8 cellular contexts compared by ENCODE assay signal in genomic region chr2:69789762-69790600, GRCh38. TPM values are rescaled to one million over a fixed set of nuclear protein-coding genes. Genes with fewer than 3 reads are reported as not detected.
DNase-seq lines count a peak whose midpoint lies in the region; TF ChIP-seq lines count a peak whose summit lies in the region.

No MANE protein-coding gene starts in this region.

- POLR2A ChIA-PET in HEK293 (lab: Yijun Ruan, JAX), result interaction anchor here (1.3 to 2.3 kb wide), 2 partner anchors 9 to 48 kb away, joined by 3 to 9 read pairs; partner anchors contain the start of gene ANXA4

- TF ChIP-seq CTCF in HEK293 (tag by site-specific recombination; IDR thresholded peaks at IDR 0.05) (no peak), WI38 (IDR thresholded peaks at IDR 0.05; ENCODE audit: low read depth, low read length) (no peak), testis (IDR thresholded peaks at IDR 0.05) (no peak)

- H3K9me3 ChIP-seq in HEK293 (ENCODE audit: control insufficient read depth, insufficient read depth, low read depth, low read length) (no peaks in the 10 kb centered on the region), testis (no peaks in the 10 kb centered on the region)

- TF ChIP-seq POLR2A in testis (IDR thresholded peaks at IDR 0.05), result no peak

- 33 to 45% methylated on average over 7 of the region's 7 CpGs for WGBS in testis, 2 donors

- DNase-seq in ELR (ENCODE audit: low read depth), result peak; percentile 43
- no peak for DNase-seq in testis
- no peak for DNase-seq in NCI-H1048 (lab: John Stamatoyannopoulos, UW)
- no peak for DNase-seq in NCI-H526 treated with DMSO at 0.1 percent for 48 hours (lab: John Stamatoyannopoulos, UW)
- no peak for DNase-seq in occipital lobe (lab: John Stamatoyannopoulos, UW)

- no peaks in the 10 kb centered on the region for H3K27me3 ChIP-seq in layer of hippocampus (ENCODE audit: control insufficient read depth, insufficient read depth, low read length)
- no peaks in the 10 kb centered on the region for H3K27me3 ChIP-seq in testis

- intact Hi-C loops in testis (cut with DNase I; ENCODE audit: low total_unique reads), result no loop called here

- H3K27ac ChIP-seq in HEK293 (ENCODE audit: extremely low read depth, low read depth, low read length), result no peak overlapping the region
- peak overlapping the region; percentile 17 for H3K27ac ChIP-seq in layer of hippocampus (ENCODE audit: low read depth, low read length)
- H3K27ac ChIP-seq in testis, result peak overlapping the region; percentile 81 to 85

- CTCF ChIA-PET in HEK293 (lab: Yijun Ruan, JAX), result interaction anchor here (0.7 to 3.0 kb wide), 4 partner anchors 23 to 125 kb away, joined by 3 to 20 read pairs (median 10); no protein-coding TSS in a partner anchor

- H3K4me1 ChIP-seq in HEK293 (ENCODE audit: control insufficient read depth, insufficient read depth, low read length) (0 out of 2 replicates have a peak, but pooled peaks cover 4% of the 10 kb centered on the region), testis (peaks cover 25% of the 10 kb centered on the region)

- H3K4me3 ChIP-seq in HEK293 (ENCODE audit: low read depth, low read length), result no peak overlapping the region
- peak overlapping the region; percentile 2; the same call in 1 of the 2 replicates for H3K4me3 ChIP-seq in WI38 (ENCODE audit: low read depth, low read length)
- H3K4me3 ChIP-seq in testis, result no peak overlapping the region

- H3K36me3 ChIP-seq in HEK293 (ENCODE audit: control insufficient read depth in 2 of 2, insufficient read depth in 1 of 2, low read length in 2 of 2), result peaks cover 0 to 4% of the 10 kb centered on the region in 2 experiments; a peak in 2 of 3 replicates
- no peaks in the 10 kb centered on the region for H3K36me3 ChIP-seq in testis (ENCODE audit: low read depth, missing control alignments)

TF ChIP-seq in HEK293, 187 proteins besides CTCF, POLR2A, EP300 and RAD21:
- TF ChIP-seq PRDM1 (tag by site-specific recombination; IDR thresholded peaks at IDR 0.05) (0 out of 2 replicates have a peak, but pooled peaks have one; percentile 27), ZBTB17 (tag by site-specific recombination; IDR thresholded peaks at IDR 0.05) (peak; percentile 60; the same call in 1 of the 2 replicates), PRDM10 (tag by site-specific recombination; IDR thresholded peaks at IDR 0.05) (peak; percentile 92), ZNF600 (tag by site-specific recombination; IDR thresholded peaks at IDR 0.05) (no peak), ZNF621 (tag by site-specific recombination; IDR thresholded peaks at IDR 0.05) (no peak), ZNF692 (tag by site-specific recombination; IDR thresholded peaks at IDR 0.05) (peak; percentile 62)

RNA-seq across cellular contexts. Expression of gene GMCL1, which starts 39.5 kb away (rescaled TPM):
- 10 to 100 TPM; 19.9 to 27.6 TPM for total RNA-seq in testis
- 30.5 TPM for polyA plus RNA-seq in testis (ENCODE audit: insufficient read depth, low read depth, low replicate concordance)
- total RNA-seq in occipital lobe, result 18.7 TPM

RNA-seq across cellular contexts. Expression of gene ANXA4, which starts 48.0 kb away (rescaled TPM):
- 10 to 100 TPM; 27.1 to 30.2 TPM for total RNA-seq in testis
- 71.2 TPM for polyA plus RNA-seq in testis (ENCODE audit: insufficient read depth, low read depth, low replicate concordance)
- total RNA-seq in occipital lobe, result 3.4 TPM
